ENCODE assay signal across 8 cellular contexts in the genomic region with DNA sequence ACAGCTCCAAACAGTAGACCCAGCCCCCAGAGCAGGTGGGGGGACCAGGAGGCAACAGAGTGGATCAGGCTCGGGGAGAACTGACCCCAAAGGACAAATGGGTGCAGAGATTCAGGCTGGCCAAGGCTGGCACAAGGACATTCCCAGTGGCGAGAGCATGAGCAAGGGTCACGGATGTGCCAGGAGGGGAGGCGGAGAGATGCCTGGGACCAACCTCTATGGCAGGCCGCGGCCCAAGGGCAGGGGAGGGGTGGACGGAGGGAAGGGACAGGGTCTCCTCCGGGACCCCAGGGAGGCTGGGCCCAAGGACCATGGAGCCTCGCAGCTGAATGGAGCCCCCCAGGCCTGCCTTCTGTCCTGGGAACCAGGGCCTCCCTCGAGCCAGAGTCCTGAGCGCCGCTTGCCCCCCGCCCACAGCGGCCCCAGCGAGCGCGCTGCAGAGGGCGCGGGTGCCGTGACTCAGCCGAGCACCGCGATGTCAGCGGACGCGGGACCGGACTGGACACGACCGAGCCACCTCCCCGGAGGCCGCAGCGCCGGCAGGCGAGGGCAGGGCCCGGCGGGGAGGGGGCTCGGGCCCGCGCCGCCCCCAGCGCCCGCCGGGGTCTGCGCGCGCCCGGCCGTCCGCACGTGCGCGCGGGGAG. TPM values are rescaled to one million over a fixed set of nuclear protein-coding genes. Genes with fewer than 3 reads are reported as not detected.
DNase-seq lines count a peak whose midpoint lies in the region; ATAC-seq, FAIRE-seq and TF ChIP-seq lines count a peak whose summit lies in the region.

No MANE protein-coding gene starts in this region.

- CTCF ChIA-PET in A673 (lab: Charles Lee) (interaction anchor here (0.5 to 0.6 kb wide), 2 partner anchors 15 to 204 kb away, joined by 5 read pairs; no protein-coding TSS in a partner anchor), K562 (lab: Yijun Ruan, JAX; ENCODE audit: low intra/inter-chr PET ratio) (interaction anchor here (0.6 to 3.0 kb wide), 2 partner anchors 79 to 208 kb away, joined by 3 to 17 read pairs; no protein-coding TSS in a partner anchor)

- H3K36me3 ChIP-seq in A673 (ENCODE audit: insufficient read depth, low read length, poor library complexity, severe bottlenecking) (no peaks in the 10 kb centered on the region), K562 (ENCODE audit: control insufficient read depth, insufficient read depth, low read length) (no peaks in the 10 kb centered on the region), lung (ENCODE audit: control insufficient read depth in 2 of 2, insufficient read depth in 2 of 2, low read length in 2 of 2) (no peaks in the 10 kb centered on the region), upper lobe of right lung (no peaks in the 10 kb centered on the region)

- in situ Hi-C loops in K562 (cut with MboI): no loop called here

- H3K4me1 ChIP-seq in A673 (ENCODE audit: insufficient read depth, low read length, poor library complexity, severe bottlenecking) (peaks cover 10% of the 10 kb centered on the region), K562 (replicated peaks in 1 of 2; ENCODE audit: control insufficient read depth in 2 of 2, insufficient read depth in 2 of 2, low read length in 2 of 2) (peaks cover 10 to 95% of the 10 kb centered on the region in 2 experiments), lung (ENCODE audit: control insufficient read depth in 2 of 2, insufficient read depth in 2 of 2, low read length in 2 of 2) (peaks cover 4 to 13% of the 10 kb centered on the region in 2 donors), upper lobe of right lung (peaks cover 36% of the 10 kb centered on the region)

- no peak for TF ChIP-seq RAD21 in K562 (CRISPR knock-in tag; conservative IDR thresholded peaks at IDR 0.05 in 1 of 2, IDR thresholded peaks at IDR 0.05 in 1 of 2)

- peak overlapping the region; percentile 56 for H2AFZ ChIP-seq in K562 (ENCODE audit: low read depth, low read length)

- H3K4me2 ChIP-seq in K562 (ENCODE audit: insufficient read depth, low read length): peak overlapping the region; percentile 51

- no peaks in the 10 kb centered on the region for H4K20me1 ChIP-seq in K562 (replicated peaks; ENCODE audit: control insufficient read depth, insufficient read depth, low read length)

- H3K9me1 ChIP-seq in K562 (ENCODE audit: control insufficient read depth, insufficient read depth, low read length): no peaks in the 10 kb centered on the region

- H3K27ac ChIP-seq in A673 (ENCODE audit: low read depth, low read length, poor library complexity, severe bottlenecking) (peak overlapping the region; percentile 11), K562 (ENCODE audit: extremely low read depth, low read depth, low read length) (no peak overlapping the region), lung (ENCODE audit: low read depth in 1 of 2, low read length in 1 of 2) (no peak overlapping the region), upper lobe of right lung (no peak overlapping the region)

- TF ChIP-seq CTCF in A673 (conservative IDR thresholded peaks at IDR 0.05; ENCODE audit: low read depth, low read length) (no peak), K562 (IDR thresholded peaks at IDR 0.05 in 2 of 3, conservative IDR thresholded peaks at IDR 0.05 in 1 of 3; ENCODE audit: insufficient read depth in 2 of 3, low read depth in 1 of 3, low read length in 3 of 3) (no peak), lung (IDR thresholded peaks at IDR 0.05; ENCODE audit: control extremely low read depth, extremely low read depth) (no peak), upper lobe of right lung (IDR thresholded peaks at IDR 0.05) (no peak)

- H3K9ac ChIP-seq in K562 (ENCODE audit: insufficient read depth in 1 of 2, low read depth in 2 of 2, low read length in 2 of 2): peak overlapping the region; percentile 42 to 86; a peak in 3 of 4 replicates

- H3K27me3 ChIP-seq in A673 (replicated peaks; ENCODE audit: insufficient read depth, low read depth, low read length, poor library complexity) (no peaks in the 10 kb centered on the region), K562 (ENCODE audit: control insufficient read depth in 2 of 2, insufficient read depth in 2 of 2, low read length in 2 of 2) (no peaks in the 10 kb centered on the region), lung (ENCODE audit: control insufficient read depth, insufficient read depth) (no peaks in the 10 kb centered on the region), upper lobe of right lung (no peaks in the 10 kb centered on the region)

- no peak for FAIRE-seq in K562 (lab: Jason Lieb, UNC)

- no peak for DNase-seq in A673 (ENCODE audit: low spot score)
- peak in 3 of 4 experiments; percentile 55 to 66 (median 64) for DNase-seq in K562 (ENCODE audit: extremely low read depth in 1 of 4, low spot score in 3 of 4)
- DNase-seq in lung (ENCODE audit: low spot score): no peak
- DNase-seq in upper lobe of right lung: no peak
- no peak for DNase-seq in NCI-H2029 (lab: John Stamatoyannopoulos, UW)

- BruUV-seq in A673 (replicated peaks; lab: Mats Ljungman, UMichigan) (no TSS peak), K562 (replicated peaks; lab: Mats Ljungman, UMichigan) (no TSS peak)

- ATAC-seq in HG03521 (IDR thresholded peaks at IDR 0.05; ENCODE audit: unreplicated experiment) (peak; percentile 4), K562 (peak; percentile 31), lung (ENCODE audit: insufficient read depth, low FRiP score) (no peak), upper lobe of right lung (no peak), HG02970 (IDR thresholded peaks at IDR 0.05; ENCODE audit: low FRiP score, unreplicated experiment) (no peak), GM21423 (IDR thresholded peaks at IDR 0.05; ENCODE audit: unreplicated experiment) (no peak)

- H3K9me3 ChIP-seq in A673 (ENCODE audit: low read depth, low read length, poor library complexity, severe bottlenecking) (no peaks in the 10 kb centered on the region), K562 (replicated peaks; ENCODE audit: control insufficient read depth, insufficient read depth, low read depth, low read length) (no peaks in the 10 kb centered on the region), lung (ENCODE audit: control insufficient read depth in 2 of 2, insufficient read depth in 1 of 2, low read length in 1 of 2) (no peaks in the 10 kb centered on the region), upper lobe of right lung (no peaks in the 10 kb centered on the region)

- TF ChIP-seq POLR2A in K562 (conservative IDR thresholded peaks at IDR 0.05): no peak

- no peak for TF ChIP-seq EP300 in K562 (IDR thresholded peaks at IDR 0.05; ENCODE audit: low read length)

- POLR2A ChIA-PET in A673 (lab: Charles Lee; ENCODE audit: low non-redundant PET) (no interaction called here), K562 (lab: Yijun Ruan, JAX) (interaction anchor here (0.7 kb wide), 1 partner anchor 682 kb away, joined by 3 read pairs; no protein-coding TSS in a partner anchor)

- 11% methylated on average over 30 of the region's 53 CpGs for WGBS in K562 (ENCODE audit: insufficient coverage, low coverage, missing lambda C conversion rate)
- WGBS in lung, 2 donors: 7 to 12% methylated on average over 36 to 53 of the region's 53 CpGs

- intact Hi-C loops in A673 (cut with micrococcal nuclease; ENCODE audit: unreplicated experiment) (no loop called here), K562 (cut with micrococcal nuclease) (loop anchor here (2.0 kb wide), 1 partner anchor 83 kb away; a partner anchor contains a TSS), upper lobe of right lung (cut with DNase I) (no loop called here)

- peaks cover 3% of the 10 kb centered on the region; the same call in 1 of the 3 replicates for H3K79me2 ChIP-seq in K562 (ENCODE audit: control insufficient read depth, insufficient read depth, low read length)

- H3K4me3 ChIP-seq in A673 (ENCODE audit: low read depth, low read length, poor library complexity, severe bottlenecking) (peak overlapping the region; percentile 51), K562 (peak overlapping the region; percentile 27), lung (peak overlapping the region; percentile 36), upper lobe of right lung (peak overlapping the region; percentile 52)

RNA-seq across cellular contexts. Expression of a gene that starts 0.5 kb away (rescaled TPM):
- total RNA-seq in A673 (2021): 27.8 and 38.9 TPM in 2 replicates
- total RNA-seq in K562 (2011; cell fraction: chromatin; rRNA removed; ENCODE audit: low replicate concordance): 47.9 and 167 TPM in 2 replicates
- 116 and 131 TPM in 2 replicates for total RNA-seq in K562 (2011; cell fraction: nucleolus; rRNA removed)
- total RNA-seq in K562 (2011; cell fraction: nucleoplasm; rRNA removed): 56.3 and 68.3 TPM in 2 replicates
- 4.6 and 5.5 TPM in 2 replicates for total RNA-seq in K562 (2014; rRNA removed)
- total RNA-seq in K562 (2014; rRNA removed; fragmentation: Illumina TruSeq; extraction: Trizol): 0.69 and 0.99 TPM in 2 replicates
- 1.6 and 2.9 TPM in 2 replicates for total RNA-seq in K562 (2015; rRNA removed; fragmentation: Illumina TruSeq; extraction: Trizol)
- total RNA-seq in K562 (2021): 12.1 and 14.9 TPM in 2 replicates
- polyA plus RNA-seq in K562 (2011; rRNA removed): 12.1 and 24.4 TPM in 2 replicates
- 19.7 and 23.3 TPM in 2 replicates for polyA plus RNA-seq in K562 (2011; cell fraction: cytosol; rRNA removed)
- polyA plus RNA-seq in K562 (2011; cell fraction: nucleus; rRNA removed): 253 and 318 TPM in 2 replicates
- 13.8 and 24.2 TPM in 2 replicates for polyA plus RNA-seq in K562 (2012)
- polyA plus RNA-seq in K562 (2014; fragmentation: Illumina TruSeq; extraction: Trizol): 6.1 and 9.9 TPM in 2 replicates
- polyA plus RNA-seq in K562 (2014; fragmentation: Nextera tagmentation; extraction: Ambion mirVana): not detected
- 16.2 and 16.3 TPM in 2 replicates for polyA plus RNA-seq in K562 (2014; rRNA removed)
- polyA minus RNA-seq in K562 (2011; rRNA and poly(A)+ RNA removed): 6.6 and 8.6 TPM in 2 replicates
- 13.4 and 28.5 TPM in 2 replicates for polyA minus RNA-seq in K562 (2011; cell fraction: cytosol; rRNA and poly(A)+ RNA removed)
- polyA minus RNA-seq in K562 (2011; cell fraction: nucleus; rRNA and poly(A)+ RNA removed): 43.2 and 52.5 TPM in 2 replicates
- 10 to 100 TPM; 13.4 to 39.0 TPM for total RNA-seq in lung
- polyA plus RNA-seq in lung: 10 to 100 TPM; 14.8 to 18.1 TPM
- total RNA-seq in upper lobe of right lung: 44.3 TPM

RNA-seq across cellular contexts. Expression of a gene that starts 4.4 kb away (rescaled TPM):
- total RNA-seq in A673 (2021) (not detected in 2 replicates), K562 (2014; rRNA removed) (not detected in 2 replicates), K562 (2014; rRNA removed; fragmentation: Illumina TruSeq; extraction: Trizol) (not detected in 2 replicates), K562 (2015; rRNA removed; fragmentation: Illumina TruSeq; extraction: Trizol) (not detected in 2 replicates), K562 (2021) (not detected in 2 replicates), lung (1 to 10 TPM in 1 of 2 donors, under 1 TPM in 1; 0.37 to 1.0 TPM), upper lobe of right lung (0.81 TPM)
- not detected in 2 replicates for total RNA-seq in K562 (2011; cell fraction: chromatin; rRNA removed; ENCODE audit: low replicate concordance)
- total RNA-seq in K562 (2011; cell fraction: nucleolus; rRNA removed): not detected in 2 replicates
- not detected in 2 replicates for total RNA-seq in K562 (2011; cell fraction: nucleoplasm; rRNA removed)
- polyA plus RNA-seq in K562 (2011; rRNA removed) (not detected in 2 replicates), K562 (2014; fragmentation: Illumina TruSeq; extraction: Trizol) (not detected in 2 replicates), K562 (2014; fragmentation: Nextera tagmentation; extraction: Ambion mirVana) (not detected), K562 (2014; rRNA removed) (not detected in 2 replicates), lung (1 to 10 TPM in 1 of 2 donors, under 1 TPM in 1; 0.45 to 5.5 TPM)
- polyA plus RNA-seq in K562 (2011; cell fraction: cytosol; rRNA removed): not detected in 2 replicates
- not detected in 2 replicates for polyA plus RNA-seq in K562 (2011; cell fraction: nucleus; rRNA removed)
- polyA plus RNA-seq in K562 (2012): not detected in 2 replicates
- polyA minus RNA-seq in K562 (2011; rRNA and poly(A)+ RNA removed): not detected in 2 replicates
- not detected in 2 replicates for polyA minus RNA-seq in K562 (2011; cell fraction: cytosol; rRNA and poly(A)+ RNA removed)
- not detected in 2 replicates for polyA minus RNA-seq in K562 (2011; cell fraction: nucleus; rRNA and poly(A)+ RNA removed)

RNA-seq across cellular contexts. Expression of a gene that starts 18.5 kb away (rescaled TPM):
- total RNA-seq in A673 (2021) (73.9 and 81.4 TPM in 2 replicates), K562 (2014; rRNA removed) (0.09 and 0.90 TPM in 2 replicates), K562 (2014; rRNA removed; fragmentation: Illumina TruSeq; extraction: Trizol) (not detected in 2 replicates), K562 (2015; rRNA removed; fragmentation: Illumina TruSeq; extraction: Trizol) (0.22 TPM in 1 of 2 replicates, not detected in the other), K562 (2021) (1.5 and 2.1 TPM in 2 replicates), lung (10 to 100 TPM; 28.7 to 99.3 TPM), upper lobe of right lung (152 TPM)
- 1.1 and 4.2 TPM in 2 replicates for total RNA-seq in K562 (2011; cell fraction: chromatin; rRNA removed; ENCODE audit: low replicate concordance)
- 3.2 and 6.0 TPM in 2 replicates for total RNA-seq in K562 (2011; cell fraction: nucleolus; rRNA removed)
- total RNA-seq in K562 (2011; cell fraction: nucleoplasm; rRNA removed): 1.5 and 3.6 TPM in 2 replicates
- polyA plus RNA-seq in K562 (2011; rRNA removed) (1.3 and 3.9 TPM in 2 replicates), K562 (2014; fragmentation: Illumina TruSeq; extraction: Trizol) (0.06 and 0.21 TPM in 2 replicates), K562 (2014; fragmentation: Nextera tagmentation; extraction: Ambion mirVana) (not detected), K562 (2014; rRNA removed) (0.85 and 2.4 TPM in 2 replicates), lung (10 to 100 TPM; 49.0 to 87.5 TPM)
- 3.5 and 4.2 TPM in 2 replicates for polyA plus RNA-seq in K562 (2011; cell fraction: cytosol; rRNA removed)
- 32.5 and 34.7 TPM in 2 replicates for polyA plus RNA-seq in K562 (2011; cell fraction: nucleus; rRNA removed)
- 0.85 and 3.1 TPM in 2 replicates for polyA plus RNA-seq in K562 (2012)
- 0.14 and 0.18 TPM in 2 replicates for polyA minus RNA-seq in K562 (2011; rRNA and poly(A)+ RNA removed)
- 0.95 and 3.5 TPM in 2 replicates for polyA minus RNA-seq in K562 (2011; cell fraction: cytosol; rRNA and poly(A)+ RNA removed)
- 2.0 and 3.9 TPM in 2 replicates for polyA minus RNA-seq in K562 (2011; cell fraction: nucleus; rRNA and poly(A)+ RNA removed)

RNA-seq across cellular contexts. Expression of a gene that starts 26.4 kb away (rescaled TPM):
- total RNA-seq in A673 (2021) (not detected in 2 replicates), K562 (2014; rRNA removed) (0.12 and 0.14 TPM in 2 replicates), K562 (2014; rRNA removed; fragmentation: Illumina TruSeq; extraction: Trizol) (not detected in 2 replicates), K562 (2015; rRNA removed; fragmentation: Illumina TruSeq; extraction: Trizol) (not detected in 2 replicates), K562 (2021) (0.60 and 0.85 TPM in 2 replicates), lung (1 to 10 TPM; 1.8 to 3.2 TPM), upper lobe of right lung (0.41 TPM)
- 1.2 and 5.3 TPM in 2 replicates for total RNA-seq in K562 (2011; cell fraction: chromatin; rRNA removed; ENCODE audit: low replicate concordance)
- total RNA-seq in K562 (2011; cell fraction: nucleolus; rRNA removed): 3.3 and 4.3 TPM in 2 replicates
- total RNA-seq in K562 (2011; cell fraction: nucleoplasm; rRNA removed): 2.6 and 2.9 TPM in 2 replicates
- polyA plus RNA-seq in K562 (2011; rRNA removed) (0.11 and 0.51 TPM in 2 replicates), K562 (2014; fragmentation: Illumina TruSeq; extraction: Trizol) (0.17 and 0.21 TPM in 2 replicates), K562 (2014; fragmentation: Nextera tagmentation; extraction: Ambion mirVana) (under 1 TPM in 1 of 2 experiments, not detected in 1; 0.04 TPM), K562 (2014; rRNA removed) (0.22 TPM in 1 of 2 replicates, not detected in the other), lung (under 1 TPM; 0.39 to 0.53 TPM)
- 0.22 and 0.41 TPM in 2 replicates for polyA plus RNA-seq in K562 (2011; cell fraction: cytosol; rRNA removed)
- polyA plus RNA-seq in K562 (2011; cell fraction: nucleus; rRNA removed): 4.8 and 5.7 TPM in 2 replicates
- 0.15 and 0.23 TPM in 2 replicates for polyA plus RNA-seq in K562 (2012)
- not detected in 2 replicates for polyA minus RNA-seq in K562 (2011; rRNA and poly(A)+ RNA removed)
- polyA minus RNA-seq in K562 (2011; cell fraction: cytosol; rRNA and poly(A)+ RNA removed): 0.57 and 1.3 TPM in 2 replicates
- 0.94 and 1.2 TPM in 2 replicates for polyA minus RNA-seq in K562 (2011; cell fraction: nucleus; rRNA and poly(A)+ RNA removed)

RNA-seq across cellular contexts. Expression of a gene that starts 31.1 kb away (rescaled TPM):
- total RNA-seq in A673 (2021) (not detected in 2 replicates), K562 (2014; rRNA removed) (not detected in 2 replicates), K562 (2014; rRNA removed; fragmentation: Illumina TruSeq; extraction: Trizol) (not detected in 2 replicates), K562 (2015; rRNA removed; fragmentation: Illumina TruSeq; extraction: Trizol) (not detected in 2 replicates), K562 (2021) (0.18 and 0.29 TPM in 2 replicates), lung (100 to 1,000 TPM in 1 of 2 donors, 10 to 100 TPM in 1; 72.0 to 115 TPM), upper lobe of right lung (80.7 TPM)
- not detected in 2 replicates for total RNA-seq in K562 (2011; cell fraction: chromatin; rRNA removed; ENCODE audit: low replicate concordance)
- not detected in 2 replicates for total RNA-seq in K562 (2011; cell fraction: nucleolus; rRNA removed)
- total RNA-seq in K562 (2011; cell fraction: nucleoplasm; rRNA removed): not detected in 2 replicates
- polyA plus RNA-seq in K562 (2011; rRNA removed) (0.07 TPM in 1 of 2 replicates, not detected in the other), K562 (2014; fragmentation: Illumina TruSeq; extraction: Trizol) (not detected in 2 replicates), K562 (2014; fragmentation: Nextera tagmentation; extraction: Ambion mirVana) (not detected), K562 (2014; rRNA removed) (0.27 TPM in 1 of 2 replicates, not detected in the other), lung (10 to 100 TPM; 17.2 to 90.2 TPM)
- 0.22 and 1.1 TPM in 2 replicates for polyA plus RNA-seq in K562 (2011; cell fraction: cytosol; rRNA removed)
- 0.34 and 0.65 TPM in 2 replicates for polyA plus RNA-seq in K562 (2011; cell fraction: nucleus; rRNA removed)
- 0.58 and 0.59 TPM in 2 replicates for polyA plus RNA-seq in K562 (2012)
- polyA minus RNA-seq in K562 (2011; rRNA and poly(A)+ RNA removed): not detected in 2 replicates
- polyA minus RNA-seq in K562 (2011; cell fraction: cytosol; rRNA and poly(A)+ RNA removed): not detected in 2 replicates
- 0.27 and 0.44 TPM in 2 replicates for polyA minus RNA-seq in K562 (2011; cell fraction: nucleus; rRNA and poly(A)+ RNA removed)

Comparison
In these comparisons a context has a peak if more than half of its experiments do, and no peak if none do; other contexts are left out.
1. DNase-seq: peak in K562 (3 of 4); none in A673 (single experiment), lung (single experiment), upper lobe of right lung (single experiment) and NCI-H2029 (single experiment).
2. ATAC-seq: peak in HG03521 (single experiment) and K562 (single experiment); none in lung (single experiment), upper lobe of right lung (single experiment), HG02970 (single experiment) and GM21423 (single experiment).
3. RNA of a gene that starts 18.5 kb away (total RNA-seq): 152 TPM in upper lobe of right lung (single experiment), 28.7 to 99.3 TPM in lung and 73.9 to 81.4 TPM in A673; 0.09 to 6.0 TPM in K562; every median in the first group is over 4 times any median in the second.
4. Peak in every context shown above with its lines, with median percentiles within 50 percentile points of each other: H3K4me3 ChIP-seq.